ENCODE assay signal across 1 cellular context in genomic region chr19:16615788-16616187, GRCh38.
TF ChIP-seq lines count a peak whose summit lies in the region.

No MANE protein-coding gene starts in this region.

TF ChIP-seq in IMR-90, 13 proteins besides CTCF, POLR2A, EP300 and RAD21 (continued from another document):
- no peak for TF ChIP-seq ELK1 (IDR thresholded peaks at IDR 0.05; ENCODE audit: borderline replicate concordance, low read depth, low read length)
- no peak for TF ChIP-seq MAFK (IDR thresholded peaks at IDR 0.05; ENCODE audit: low read depth, low read length)
- no peak for TF ChIP-seq RFX5 (IDR thresholded peaks at IDR 0.05; ENCODE audit: low read depth, low read length)
- no peak for TF ChIP-seq SMC3 (IDR thresholded peaks at IDR 0.05; ENCODE audit: low read depth, low read length)
- TF ChIP-seq USF2 (IDR thresholded peaks at IDR 0.05; ENCODE audit: low read depth, low read length): no peak
- TF ChIP-seq RCOR1 (IDR thresholded peaks at IDR 0.05; ENCODE audit: insufficient replicate concordance, low read length): no peak
- no peak for TF ChIP-seq CHD1 (IDR thresholded peaks at IDR 0.05; ENCODE audit: low read depth, low read length)
- no peak for TF ChIP-seq MAZ (IDR thresholded peaks at IDR 0.05; ENCODE audit: borderline replicate concordance, low read depth, low read length)
- no peak for TF ChIP-seq BHLHE40 (IDR thresholded peaks at IDR 0.05; ENCODE audit: low read depth, low read length)
- no peak for TF ChIP-seq NFE2L2 (IDR thresholded peaks at IDR 0.05; ENCODE audit: low read depth, low read length)
- no peak for TF ChIP-seq CEBPB (IDR thresholded peaks at IDR 0.05; ENCODE audit: low read depth, low read length)
